Comparison of ENCODE assay signal across 15 cellular contexts in the genomic region with DNA sequence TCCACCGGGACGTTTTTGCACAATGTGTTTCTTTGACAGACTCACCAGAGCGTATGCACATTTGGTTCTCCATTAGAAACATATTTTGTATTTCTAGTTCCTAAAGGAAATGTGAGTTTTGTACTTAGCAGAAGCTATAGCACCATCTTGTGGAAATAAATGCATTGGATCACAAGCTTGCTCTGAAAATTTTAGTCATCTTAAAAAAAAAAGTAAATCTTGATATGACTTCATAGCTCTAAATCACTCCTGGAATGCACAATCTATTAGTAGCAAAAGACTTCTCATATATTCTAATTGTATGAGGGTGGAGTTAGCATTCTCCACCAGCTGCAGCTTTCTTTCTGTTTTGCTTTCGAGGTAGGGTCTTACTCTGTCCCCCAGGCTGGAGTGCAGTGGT. TPM values are rescaled to one million over a fixed set of nuclear protein-coding genes. Genes with fewer than 3 reads are reported as not detected.
DNase-seq lines count a peak whose midpoint lies in the region; ATAC-seq and TF ChIP-seq lines count a peak whose summit lies in the region.
"Not testable (repeated sequence)": the region's sequence is repeated elsewhere in the genome, so short reads cannot be mapped to it uniquely, and the experiment has no call there.
"Had no signal": no experiment of that assay in that cellular context is flagged by ENCODE, and none has a peak within 500 bp of the region (broad histone marks: within the 10 kb centered on the region; RNA-seq: fewer than 3 reads in every experiment).

No MANE protein-coding gene starts in this region.

- H3K79me2 ChIP-seq in smooth muscle cell (ENCODE audit: low read depth): not testable (repeated sequence)

- intact Hi-C loops in body of pancreas (cut with DNase I); left lung (cut with DNase I): not testable (repeated sequence)

- not testable (repeated sequence) for H4K20me1 ChIP-seq in smooth muscle cell (ENCODE audit: low read depth)

- H3K27me3 Mint-ChIP-seq in WTC11 (ENCODE audit: low read depth): not testable (repeated sequence)

- H3K4me3 Mint-ChIP-seq in WTC11: not testable (repeated sequence)

- H3K4me1 Mint-ChIP-seq in WTC11: not testable (repeated sequence)

- H3K27ac ChIP-seq in body of pancreas; left lung; smooth muscle cell (ENCODE audit: low read depth): not testable (repeated sequence)

- DNase-seq in WTC11 (ENCODE audit: low spot score); body of pancreas; left lung; smooth muscle cell (lab: John Stamatoyannopoulos, UW; ENCODE audit: unreplicated experiment): not testable (repeated sequence)

- TF ChIP-seq POLR2A in body of pancreas (IDR thresholded peaks at IDR 0.05): not testable (repeated sequence)

- H3K27ac Mint-ChIP-seq in WTC11: not testable (repeated sequence)

- not testable (repeated sequence) for H2AFZ ChIP-seq in smooth muscle cell (ENCODE audit: low read depth)

- not testable (repeated sequence) for H3F3A ChIP-seq in smooth muscle cell (ENCODE audit: low read depth)

- ATAC-seq in GM18858 (IDR thresholded peaks at IDR 0.05; ENCODE audit: unreplicated experiment) (peak; percentile 58), GM19455 (IDR thresholded peaks at IDR 0.05; ENCODE audit: unreplicated experiment) (peak; percentile 48), HG02938 (IDR thresholded peaks at IDR 0.05; ENCODE audit: unreplicated experiment) (peak; percentile 51), WTC11 (peak; percentile 20), body of pancreas (peak; percentile 48), left lung (peak; percentile 75)

- not testable (repeated sequence) for TF ChIP-seq CTCF in WTC11 (IDR thresholded peaks at IDR 0.05); body of pancreas (IDR thresholded peaks at IDR 0.05); left lung (IDR thresholded peaks at IDR 0.05)
- peak; percentile 4 for TF ChIP-seq CTCF in smooth muscle cell (IDR thresholded peaks at IDR 0.05; ENCODE audit: borderline replicate concordance, insufficient read depth, poor library complexity, severe bottlenecking)

- H3K4me1 ChIP-seq in body of pancreas; left lung; smooth muscle cell (ENCODE audit: low read depth): not testable (repeated sequence)

- H3K9ac ChIP-seq in smooth muscle cell (ENCODE audit: low read depth): not testable (repeated sequence)

- not testable (repeated sequence) for H3K36me3 ChIP-seq in body of pancreas (replicated peaks in 1 of 2; ENCODE audit: insufficient read depth in 1 of 2, low read depth in 2 of 2); left lung; smooth muscle cell (ENCODE audit: low read depth)

- H3K9me3 ChIP-seq in body of pancreas; left lung; smooth muscle cell (replicated peaks; ENCODE audit: low read depth): not testable (repeated sequence)

- H3K9me3 Mint-ChIP-seq in WTC11: not testable (repeated sequence)

- H3K27me3 ChIP-seq in body of pancreas; left lung; smooth muscle cell (ENCODE audit: low read depth): not testable (repeated sequence)

- not testable (repeated sequence) for H3K4me2 ChIP-seq in smooth muscle cell

- not testable (repeated sequence) for H3K4me3 ChIP-seq in body of pancreas, left lung, smooth muscle cell

- no CpG with 5 or more reads among the region's 4 CpGs for WGBS in body of pancreas, 2 donors
- WGBS in smooth muscle cell (ENCODE audit: low lambda C conversion rate): 90% methylated on average over 1 of the region's 4 CpGs

- POLR2A ChIA-PET in WTC11 (lab: Charles Lee): not testable (repeated sequence)

- not testable (repeated sequence) for H3K36me3 Mint-ChIP-seq in WTC11

- CTCF ChIA-PET in WTC11 (lab: Charles Lee): interaction anchor here (0.6 kb wide), 1 partner anchor 113 kb away, joined by 4 read pairs; no protein-coding TSS in a partner anchor

RNA-seq across cellular contexts. Expression of gene OR2A42, which starts 20.3 kb away (rescaled TPM):
- total RNA-seq in WTC11 (2021) (0.20 to 0.37 TPM (median 0.27 TPM) in 3 replicates), body of pancreas (not detected), left lung (not detected), smooth muscle cell (0.40 TPM in 1 of 2 replicates, not detected in the other)
- polyA plus RNA-seq in smooth muscle cell: 0.11 TPM in 1 of 2 replicates, not detected in the other
- total RNA-seq: activated T-helper 1 cell treated with anti-CD3 and anti-CD28 coated beads, Interleukin-12 subunit alpha, Interleukin-12 subunit beta, Interleukin-2, Interleukin-4 antibody, amounts not matched to agents 30 ng/mL and 10 ng/mL and 1 ng/mL, durations not matched to agents 14 hours and 24 hours and 36 hours; bronchial epithelial cell; Daoy; epithelial cell of proximal tubule; mucosa of gallbladder; neural crest cell had no signal
- polyA plus RNA-seq: keratinocyte had no signal

RNA-seq across cellular contexts. Expression of gene ARHGEF35, which starts 23.5 kb away (rescaled TPM):
- total RNA-seq in WTC11 (2021) (28.1 to 39.2 TPM (median 37.0 TPM) in 3 replicates), body of pancreas (1 to 10 TPM; 5.3 to 5.4 TPM), left lung (1 to 10 TPM; 1.0 to 8.6 TPM), smooth muscle cell (4.7 and 6.7 TPM in 2 replicates)
- polyA plus RNA-seq in smooth muscle cell: 4.2 and 7.5 TPM in 2 replicates

RNA-seq across cellular contexts. Expression of gene CTAGE4, which starts 35.9 kb away (rescaled TPM):
- total RNA-seq in WTC11 (2021) (18.3 to 23.3 TPM (median 20.9 TPM) in 3 replicates), body of pancreas (10 to 100 TPM in 1 of 2 donors, 1 to 10 TPM in 1; 6.5 to 19.1 TPM), left lung (1 to 10 TPM; 5.0 to 5.3 TPM), smooth muscle cell (1.2 and 1.8 TPM in 2 replicates)
- 0.61 and 1.4 TPM in 2 replicates for polyA plus RNA-seq in smooth muscle cell
- total RNA-seq: neural crest cell had no signal

RNA-seq across cellular contexts. Expression of gene OR2A7, which starts 45.4 kb away (rescaled TPM):
- total RNA-seq in WTC11 (2021) (6.3 to 9.9 TPM (median 9.4 TPM) in 3 replicates), body of pancreas (10 to 100 TPM in 1 of 2 donors, 1 to 10 TPM in 1; 4.9 to 14.5 TPM), left lung (1 to 10 TPM; 5.3 to 5.6 TPM), smooth muscle cell (0.22 and 2.2 TPM in 2 replicates)
- 0.30 and 0.67 TPM in 2 replicates for polyA plus RNA-seq in smooth muscle cell

RNA-seq across cellular contexts. Expression of gene CTAGE8, which starts 49.9 kb away (rescaled TPM):
- total RNA-seq in WTC11 (2021) (5.6 to 8.4 TPM (median 7.9 TPM) in 3 replicates), body of pancreas (1 to 10 TPM in 1 of 2 donors, not detected in 1; 3.4 TPM), left lung (1 to 10 TPM in 1 of 2 donors, not detected in 1; 3.0 TPM), smooth muscle cell (1.3 and 3.9 TPM in 2 replicates)
- polyA plus RNA-seq in smooth muscle cell: 0.11 and 0.65 TPM in 2 replicates
- total RNA-seq: CD4-positive, CD25-positive, alpha-beta regulatory T cell had no signal

Comparison
In these comparisons a context has a peak if more than half of its experiments do, and no peak if none do; other contexts are left out.
1. ATAC-seq: peak in every context shown above with its lines; median percentile 75 in left lung; 58 in GM18858; 51 in HG02938; 48 in GM19455; 48 in body of pancreas; 20 in WTC11.